In genomic region chr12:96112733-96113132, GRCh38 we compare ENCODE assay signal across 16 cellular contexts.
"Had no signal": no experiment of that assay in that cellular context is flagged by ENCODE, and none has a peak within 500 bp of the region (broad histone marks: within the 10 kb centered on the region; RNA-seq: fewer than 3 reads in every experiment).

No MANE protein-coding gene starts in this region.

- DNase-seq: central memory CD4-positive, alpha-beta T cell; effector memory CD8-positive, alpha-beta T cell; erythroblast; immature natural killer cell; mammary epithelial cell; natural killer cell; occipital lobe; sigmoid colon; stimulated activated CD4-positive, alpha-beta T cell treated with anti-CD3 and anti-CD28 coated beads, Interleukin-2, amount 100 ng/mL, for 48 hours; stimulated activated naive CD4-positive, alpha-beta T cell treated with Interleukin-2 at 50 U/mL for 16 hours; testis had no signal

- H3K27me3 Mint-ChIP-seq: activated naive CD4-positive, alpha-beta T cell treated with anti-CD3 and anti-CD28 coated beads, Interleukin-2, amount 50 U/mL, for 24 hours had no signal

- H3K4me3 Mint-ChIP-seq: activated naive CD4-positive, alpha-beta T cell treated with anti-CD3 and anti-CD28 coated beads, Interleukin-2, amount 50 U/mL, for 24 hours; effector memory CD8-positive, alpha-beta T cell; immature natural killer cell; natural killer cell; T-helper 2 cell treated with Interferon-gamma antibody and Interleukin-4, amounts not matched to agents 5 μg/mL and 100 μg/mL, for 36 hours had no signal

- H3K4me1 ChIP-seq: prostate gland, sigmoid colon, testis had no signal

- H3K9me3 ChIP-seq: prostate gland, sigmoid colon, testis had no signal

- ATAC-seq: activated CD4-positive, CD25-positive, alpha-beta regulatory T cell treated with anti-CD3 and anti-CD28 coated beads, Interleukin-2, amount 50 U/mL, for 24 hours; effector memory CD8-positive, alpha-beta T cell; natural killer cell had no signal

- H3K27ac ChIP-seq: prostate gland, sigmoid colon, testis had no signal

- H3K27me3 ChIP-seq: sigmoid colon, testis had no signal

- H3K9me3 Mint-ChIP-seq: activated naive CD4-positive, alpha-beta T cell treated with anti-CD3 and anti-CD28 coated beads, Interleukin-2, amount 50 U/mL, for 24 hours; activated T-helper 2 cell treated with anti-CD3 and anti-CD28 coated beads, Interferon-gamma antibody, Interleukin-2, Interleukin-4, amounts not matched to agents 10 μg/mL and 5 μg/mL and 100 μg/mL, durations not matched to agents 14 hours and 24 hours and 36 hours; effector memory CD8-positive, alpha-beta T cell; immature natural killer cell; natural killer cell; T-helper 2 cell treated with Interferon-gamma antibody and Interleukin-4, amounts not matched to agents 5 μg/mL and 100 μg/mL, for 36 hours had no signal

- H3K36me3 ChIP-seq: prostate gland, sigmoid colon had no signal

- H3K4me3 ChIP-seq: prostate gland, sigmoid colon, testis had no signal

- H3K27ac Mint-ChIP-seq: activated naive CD4-positive, alpha-beta T cell treated with anti-CD3 and anti-CD28 coated beads, Interleukin-2, amount 50 U/mL, for 24 hours; activated T-helper 2 cell treated with anti-CD3 and anti-CD28 coated beads, Interferon-gamma antibody, Interleukin-2, Interleukin-4, amounts not matched to agents 10 μg/mL and 5 μg/mL and 100 μg/mL, durations not matched to agents 14 hours and 24 hours and 36 hours; effector memory CD8-positive, alpha-beta T cell; immature natural killer cell; natural killer cell; T-helper 2 cell treated with Interferon-gamma antibody and Interleukin-4, amounts not matched to agents 5 μg/mL and 100 μg/mL, for 36 hours had no signal
